9 cellular contexts compared by ENCODE assay signal in the genomic region with DNA sequence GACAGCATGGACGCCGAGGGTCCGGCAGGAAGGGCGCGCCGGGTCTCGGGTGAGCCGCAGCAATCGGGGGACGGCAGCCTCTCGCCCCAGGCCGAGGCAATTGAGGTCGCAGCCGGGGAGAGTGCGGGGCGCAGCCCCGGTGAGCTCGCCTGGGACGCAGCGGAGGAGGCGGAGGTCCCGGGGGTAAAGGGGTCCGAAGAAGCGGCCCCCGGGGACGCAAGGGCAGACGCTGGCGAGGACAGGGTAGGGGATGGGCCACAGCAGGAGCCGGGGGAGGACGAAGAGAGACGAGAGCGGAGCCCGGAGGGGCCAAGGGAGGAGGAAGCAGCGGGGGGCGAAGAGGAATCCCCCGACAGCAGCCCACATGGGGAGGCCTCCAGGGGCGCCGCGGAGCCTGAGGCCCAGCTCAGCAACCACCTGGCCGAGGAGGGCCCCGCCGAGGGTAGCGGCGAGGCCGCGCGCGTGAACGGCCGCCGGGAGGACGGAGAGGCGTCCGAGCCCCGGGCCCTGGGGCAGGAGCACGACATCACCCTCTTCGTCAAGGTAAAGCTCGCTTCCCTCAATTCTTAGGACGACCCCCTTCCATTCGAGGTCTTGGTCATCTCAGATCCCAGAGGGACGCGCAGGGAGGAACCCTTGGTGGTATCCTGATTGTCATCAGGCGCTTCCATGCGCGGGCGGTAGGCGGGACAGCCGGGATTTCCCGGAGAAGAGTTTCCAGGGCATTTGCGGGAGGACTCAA. TPM values are rescaled to one million over a fixed set of nuclear protein-coding genes. Genes with fewer than 3 reads are reported as not detected.
DNase-seq lines count a peak whose midpoint lies in the region; ATAC-seq and TF ChIP-seq lines count a peak whose summit lies in the region.
"Had no signal": no experiment of that assay in that cellular context is flagged by ENCODE, and none has a peak within 500 bp of the region (broad histone marks: within the 10 kb centered on the region; RNA-seq: fewer than 3 reads in every experiment).

No MANE protein-coding gene starts in this region.

- H3K27me3 Mint-ChIP-seq in activated naive CD4-positive, alpha-beta T cell treated with anti-CD3 and anti-CD28 coated beads, Interleukin-2, amount 50 U/mL, for 24 hours: peaks cover 27% of the 10 kb centered on the region

- H3K9ac ChIP-seq in colonic mucosa (ENCODE audit: low read depth in 2 of 2, low read length in 2 of 2) (peak overlapping the region; percentile 57 to 81), mesendoderm (ENCODE audit: low read length) (peak overlapping the region; percentile 29)

- no peak overlapping the region for H2BK5ac ChIP-seq in mesendoderm (ENCODE audit: low read length)

- H2BK15ac ChIP-seq in mesendoderm (replicated peaks; ENCODE audit: low read depth): no peak overlapping the region

- peak overlapping the region; percentile 63 for H3K4me3 ChIP-seq in colonic mucosa
- H3K4me3 ChIP-seq in mesendoderm (ENCODE audit: low read length): no peak overlapping the region
- peak overlapping the region; percentile 53 to 62 for H3K4me3 ChIP-seq in vagina

- no peak for DNase-seq in activated naive CD4-positive, alpha-beta T cell (lab: John Stamatoyannopoulos, UW)
- DNase-seq in colonic mucosa (peak; percentile 60), mesendoderm (peak; percentile 66), vagina (ENCODE audit: extremely low spot score in 2 of 2) (no peak), NCI-H1105 treated with DMSO at 0.1 percent for 48 hours (lab: John Stamatoyannopoulos, UW) (no peak), T-helper 9 cell (no peak)

- no peak overlapping the region for H3K27ac Mint-ChIP-seq in activated naive CD4-positive, alpha-beta T cell treated with anti-CD3 and anti-CD28 coated beads, Interleukin-2, amount 50 U/mL, for 24 hours

- H3K36me3 Mint-ChIP-seq in activated naive CD4-positive, alpha-beta T cell treated with anti-CD3 and anti-CD28 coated beads, Interleukin-2, amount 50 U/mL, for 24 hours: no peaks in the 10 kb centered on the region

- H2AK5ac ChIP-seq in mesendoderm (ENCODE audit: low read length): no peak overlapping the region

- H4K8ac ChIP-seq in mesendoderm (ENCODE audit: low read depth, low read length): no peak overlapping the region

- intact Hi-C loops in colonic mucosa (cut with DNase I): no loop called here
- intact Hi-C loops in vagina (cut with DNase I): no loop called here

- H3K9me3 Mint-ChIP-seq in activated naive CD4-positive, alpha-beta T cell treated with anti-CD3 and anti-CD28 coated beads, Interleukin-2, amount 50 U/mL, for 24 hours: no peaks in the 10 kb centered on the region

- peak overlapping the region; percentile 70 for H3K56ac ChIP-seq in mesendoderm (ENCODE audit: low read length)

- H3K27me3 ChIP-seq in colonic mucosa: peaks cover 13% of the 10 kb centered on the region
- peaks cover 22% of the 10 kb centered on the region for H3K27me3 ChIP-seq in mesendoderm (ENCODE audit: insufficient read depth, low read length, poor library complexity)
- peaks cover 8% of the 10 kb centered on the region for H3K27me3 ChIP-seq in vagina

- H3K23ac ChIP-seq in mesendoderm (ENCODE audit: low read length): no peak overlapping the region

- H3K79me2 ChIP-seq in mesendoderm (ENCODE audit: control insufficient read depth, insufficient read depth, low read length): no peaks in the 10 kb centered on the region

- H3K4me1 ChIP-seq in colonic mucosa (no peaks in the 10 kb centered on the region), mesendoderm (ENCODE audit: control insufficient read depth, low read depth, low read length) (no peaks in the 10 kb centered on the region), vagina (peaks cover 22% of the 10 kb centered on the region)

- H3K4me1 Mint-ChIP-seq in activated naive CD4-positive, alpha-beta T cell treated with anti-CD3 and anti-CD28 coated beads, Interleukin-2, amount 50 U/mL, for 24 hours: peaks cover 12% of the 10 kb centered on the region

- H3K18ac ChIP-seq in mesendoderm (ENCODE audit: low read length): peak overlapping the region; percentile 34

- H3K27ac ChIP-seq in colonic mucosa (no peak overlapping the region), mesendoderm (ENCODE audit: low read depth, low read length) (no peak overlapping the region), vagina (peak overlapping the region; percentile 76)

- H3K36me3 ChIP-seq in colonic mucosa: no peaks in the 10 kb centered on the region
- no peaks in the 10 kb centered on the region for H3K36me3 ChIP-seq in mesendoderm (ENCODE audit: control insufficient read depth, insufficient read depth, low read length)
- no peaks in the 10 kb centered on the region for H3K36me3 ChIP-seq in vagina

- TF ChIP-seq CTCF in colonic mucosa (IDR thresholded peaks at IDR 0.05) (no peak), vagina (IDR thresholded peaks at IDR 0.05) (no peak)

- no peaks in the 10 kb centered on the region for H3K79me1 ChIP-seq in mesendoderm (ENCODE audit: low read length)

- WGBS in mesendoderm (ENCODE audit: extremely low coverage, insufficient coverage, low lambda C conversion rate): no CpG with 5 or more reads among the region's 70 CpGs

- no peak for TF ChIP-seq POLR2A in vagina (IDR thresholded peaks at IDR 0.05)

- H2BK120ac ChIP-seq in mesendoderm (ENCODE audit: low read depth, low read length): no peak overlapping the region

- H3K9me3 ChIP-seq in colonic mucosa: no peaks in the 10 kb centered on the region
- H3K9me3 ChIP-seq in vagina: no peaks in the 10 kb centered on the region

- no peak for ATAC-seq in HG03521 (IDR thresholded peaks at IDR 0.05; ENCODE audit: unreplicated experiment)

- peak overlapping the region; percentile 81 for H3K4me2 ChIP-seq in mesendoderm (ENCODE audit: low read length)

- H3K4me3 Mint-ChIP-seq in activated naive CD4-positive, alpha-beta T cell treated with anti-CD3 and anti-CD28 coated beads, Interleukin-2, amount 50 U/mL, for 24 hours: peak overlapping the region; percentile 36

- H4K5ac ChIP-seq in mesendoderm (ENCODE audit: low read length): no peak overlapping the region

- H3K4ac ChIP-seq in mesendoderm (ENCODE audit: low read depth, low read length): no peak overlapping the region

RNA-seq across cellular contexts. Expression of a gene that starts 1.6 kb away (rescaled TPM):
- total RNA-seq in colonic mucosa: 10 to 100 TPM in 1 of 2 donors, 1 to 10 TPM in 1; 9.4 to 12.8 TPM
- 0.32 TPM for polyA plus RNA-seq in mesendoderm (2013, experiment 1 of 2)
- polyA plus RNA-seq in mesendoderm (2013, experiment 2 of 2): 0.29 TPM
- total RNA-seq in vagina: 8.3 TPM
- total RNA-seq: NCI-H460 had no signal

RNA-seq across cellular contexts. Expression of a gene that starts 55.5 kb away (rescaled TPM):
- total RNA-seq in colonic mucosa: 10 to 100 TPM; 38.0 to 68.7 TPM
- polyA plus RNA-seq in mesendoderm (2013, experiment 1 of 2): 4.2 TPM
- polyA plus RNA-seq in mesendoderm (2013, experiment 2 of 2): 3.9 TPM
- total RNA-seq in vagina: 29.2 TPM

Comparison
In these comparisons a context has a peak if more than half of its experiments do, and no peak if none do; other contexts are left out.
1. DNase-seq: peak in colonic mucosa (single experiment) and mesendoderm (single experiment); none in activated naive CD4-positive, alpha-beta T cell (0 of 4), vagina (0 of 2), NCI-H1105 treated with DMSO at 0.1 percent for 48 hours (single experiment) and T-helper 9 cell (single experiment).